Comparison of ENCODE assay signal across 1 cellular context in genomic region chr7:130486114-130486962, GRCh38.
TF ChIP-seq lines count a peak whose summit lies in the region.

No MANE protein-coding gene starts in this region.

TF ChIP-seq in HepG2, 621 proteins besides CTCF, POLR2A, EP300 and RAD21 (continued from another document and continues in another):
- TF ChIP-seq ZBTB39 (CRISPR knock-in tag; IDR thresholded peaks at IDR 0.05): peak; percentile 42; the same call in 1 of the 2 replicates
- peak; percentile 83; the same call in 1 of the 2 replicates for TF ChIP-seq IRF2 (CRISPR knock-in tag; IDR thresholded peaks at IDR 0.05)
- 0 out of 2 replicates have a peak, but pooled peaks have one; percentile 41 for TF ChIP-seq RFXANK (CRISPR knock-in tag; IDR thresholded peaks at IDR 0.05)
- TF ChIP-seq KDM5B (CRISPR knock-in tag; IDR thresholded peaks at IDR 0.05; ENCODE audit: borderline replicate concordance): peak; percentile 80; the same call in 1 of the 2 replicates
- peak; percentile 69; the same call in 1 of the 2 replicates for TF ChIP-seq TOE1 (CRISPR knock-in tag; IDR thresholded peaks at IDR 0.05)
- TF ChIP-seq ZNF136 (CRISPR knock-in tag; IDR thresholded peaks at IDR 0.05; ENCODE audit: low read depth): 0 out of 2 replicates have a peak, but pooled peaks have one; percentile 75
- TF ChIP-seq ARID3A (IDR thresholded peaks at IDR 0.05; ENCODE audit: low read depth, low read length): no peak
- TF ChIP-seq KLF11 (CRISPR knock-in tag; IDR thresholded peaks at IDR 0.05): peak; percentile 68; the same call in 1 of the 2 replicates
- 0 out of 2 replicates have a peak, but pooled peaks have one; percentile 21 for TF ChIP-seq RELA (CRISPR knock-in tag; IDR thresholded peaks at IDR 0.05)
- TF ChIP-seq RFXAP (CRISPR knock-in tag; IDR thresholded peaks at IDR 0.05; ENCODE audit: borderline replicate concordance): peak; percentile 35; the same call in 1 of the 2 replicates
- peak; percentile 63 for TF ChIP-seq BCL3 (CRISPR knock-in tag; IDR thresholded peaks at IDR 0.05)
- no peak; the same call in 1 of the 2 replicates for TF ChIP-seq ZSCAN21 (CRISPR knock-in tag; IDR thresholded peaks at IDR 0.05; ENCODE audit: borderline replicate concordance)
- no peak for TF ChIP-seq MAFF (IDR thresholded peaks at IDR 0.05; ENCODE audit: low read depth, low read length)
- peak; percentile 53 for TF ChIP-seq UBTF (CRISPR knock-in tag; IDR thresholded peaks at IDR 0.05)
- TF ChIP-seq NKX3-1 (CRISPR knock-in tag; IDR thresholded peaks at IDR 0.05): peak; percentile 76; the same call in 1 of the 2 replicates
- TF ChIP-seq ZBTB34 (CRISPR knock-in tag; IDR thresholded peaks at IDR 0.05): no peak
- TF ChIP-seq ZFX (CRISPR knock-in tag; IDR thresholded peaks at IDR 0.05; ENCODE audit: low read depth): peak; percentile 78
- no peak for TF ChIP-seq SRY (CRISPR knock-in tag; IDR thresholded peaks at IDR 0.05)
- TF ChIP-seq ZNF124 (CRISPR knock-in tag; IDR thresholded peaks at IDR 0.05): peak; percentile 89; the same call in 1 of the 2 replicates
- TF ChIP-seq ZGPAT (CRISPR knock-in tag; IDR thresholded peaks at IDR 0.05): peak; percentile 87
- peak; percentile 34; the same call in 1 of the 2 replicates for TF ChIP-seq NFKB2 (CRISPR knock-in tag; IDR thresholded peaks at IDR 0.05; ENCODE audit: borderline replicate concordance)
- no peak for TF ChIP-seq ZNF513 (CRISPR knock-in tag; conservative IDR thresholded peaks at IDR 0.05)
- no peak for TF ChIP-seq SNRNP70 (IDR thresholded peaks at IDR 0.05; ENCODE audit: low read depth, low read length)
- 0 out of 2 replicates have a peak, but pooled peaks have one; percentile 15 for TF ChIP-seq ZNF12 (CRISPR knock-in tag; IDR thresholded peaks at IDR 0.05)
- peak; percentile 43; the same call in 1 of the 2 replicates for TF ChIP-seq ZBED4 (CRISPR knock-in tag; IDR thresholded peaks at IDR 0.05; ENCODE audit: borderline replicate concordance)
- 0 out of 4 replicates have a peak, but pooled peaks of 1 of the 2 experiments have one; percentile 19 for TF ChIP-seq ATF4 (CRISPR knock-in tag; IDR thresholded peaks at IDR 0.05)
- peak; percentile 90 for TF ChIP-seq TFDP2 (CRISPR knock-in tag; IDR thresholded peaks at IDR 0.05)
- peak; percentile 44 for TF ChIP-seq FOXP4 (CRISPR knock-in tag; IDR thresholded peaks at IDR 0.05)
- no peak for TF ChIP-seq RCOR2 (CRISPR knock-in tag; IDR thresholded peaks at IDR 0.05)
